Comparison of ENCODE assay signal across 8 cellular contexts in the genomic region with DNA sequence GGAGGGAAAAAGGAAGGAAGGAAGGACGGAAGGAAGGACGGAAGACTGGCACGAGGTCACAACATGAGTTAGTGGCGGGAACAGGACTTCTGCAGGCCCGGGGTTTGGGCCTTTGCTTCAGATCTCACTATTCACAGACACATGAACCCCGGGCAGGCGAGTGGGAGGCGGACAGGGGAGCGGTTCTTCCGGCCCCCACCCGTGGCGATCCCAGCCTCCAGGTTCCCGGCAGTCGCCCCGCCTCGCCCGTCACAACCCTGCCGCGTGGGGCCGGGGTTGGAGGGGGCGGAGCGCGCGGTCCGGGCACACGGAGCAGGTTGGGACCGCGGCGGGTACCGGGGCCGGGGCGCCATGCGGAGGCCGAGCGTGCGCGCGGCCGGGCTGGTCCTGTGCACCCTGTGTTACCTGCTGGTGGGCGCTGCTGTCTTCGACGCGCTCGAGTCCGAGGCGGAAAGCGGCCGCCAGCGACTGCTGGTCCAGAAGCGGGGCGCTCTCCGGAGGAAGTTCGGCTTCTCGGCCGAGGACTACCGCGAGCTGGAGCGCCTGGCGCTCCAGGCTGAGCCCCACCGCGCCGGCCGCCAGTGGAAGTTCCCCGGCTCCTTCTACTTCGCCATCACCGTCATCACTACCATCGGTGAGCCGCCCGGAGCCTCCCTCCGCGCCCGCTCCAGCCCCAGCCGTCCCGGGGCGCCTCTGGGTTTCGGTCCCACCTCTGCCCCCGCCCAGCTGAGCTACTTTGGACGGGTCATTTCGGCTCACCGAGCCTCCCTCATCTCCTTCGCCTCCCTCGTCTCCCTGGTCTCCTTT. TPM values are rescaled to one million over a fixed set of nuclear protein-coding genes. Genes with fewer than 3 reads are reported as not detected.
A peak's percentile ranks its signal among the peaks of the same experiment; 100 is the strongest.
DNase-seq lines count a peak whose midpoint lies in the region; ATAC-seq and TF ChIP-seq lines count a peak whose summit lies in the region.

A gene (plus strand): TSS at position 306 of the 807 bp plus-strand sequence. CDS start 46 bp downstream, at position 352.

- H3K27me3 ChIP-seq in breast epithelium (no peaks in the 10 kb centered on the region), left lung (peaks cover 0 to 41% of the 10 kb centered on the region in 2 donors)

- H3K4me1 ChIP-seq in breast epithelium (peaks cover 0 to 10% of the 10 kb centered on the region in 2 donors), left lung (peaks cover 20 to 25% of the 10 kb centered on the region in 2 donors)

- H3K36me3 Mint-ChIP-seq in T-helper 1 cell treated with Interleukin-12 subunit alpha and Interleukin-12 subunit beta and Interleukin-4 antibody, amounts not matched to agents 30 μg/mL and 1 μg/mL, for 36 hours (ENCODE audit: low read depth) = no peaks in the 10 kb centered on the region

- H3K27ac ChIP-seq in breast epithelium = peak within 1 kb of the TSS; percentile 67 to 89
- H3K27ac ChIP-seq in left lung = no peak within 1 kb of the TSS

- H3K9me3 Mint-ChIP-seq in T-helper 1 cell treated with Interleukin-12 subunit alpha and Interleukin-12 subunit beta and Interleukin-4 antibody, amounts not matched to agents 30 μg/mL and 1 μg/mL, for 36 hours = no peaks in the 10 kb centered on the region

- H3K9me3 ChIP-seq in breast epithelium (no peaks in the 10 kb centered on the region), left lung (no peaks in the 10 kb centered on the region)

- TF ChIP-seq POLR2A in breast epithelium (IDR thresholded peaks at IDR 0.05) = no peak

- DNase-seq in EL (peak; percentile 45), breast epithelium (ENCODE audit: low spot score in 2 of 2) (peak in 1 of 2 donors; percentile 28), left lung (peak in 1 of 2 donors; percentile 81), COLO829 (ENCODE audit: low spot score) (no peak), GM19240 (ENCODE audit: insufficient read length, low spot score) (no peak)
- peak; percentile 17 to 41 (median 31) for DNase-seq in stimulated activated CD4-positive, alpha-beta T cell treated with anti-CD3 and anti-CD28 coated beads, TNF-alpha, amount 100 ng/mL, for 48 hours (ENCODE audit: low read depth in 3 of 3)

- peak within 1 kb of the TSS; percentile 80 for H3K4me3 Mint-ChIP-seq in T-helper 1 cell treated with Interleukin-12 subunit alpha and Interleukin-12 subunit beta and Interleukin-4 antibody, amounts not matched to agents 30 μg/mL and 1 μg/mL, for 36 hours

- TF ChIP-seq CTCF in breast epithelium (IDR thresholded peaks at IDR 0.05) (no peak), left lung (IDR thresholded peaks at IDR 0.05) (no peak)

- peak within 1 kb of the TSS; percentile 24 for H3K27ac Mint-ChIP-seq in T-helper 1 cell treated with Interleukin-12 subunit alpha and Interleukin-12 subunit beta and Interleukin-4 antibody, amounts not matched to agents 30 μg/mL and 1 μg/mL, for 36 hours

- ATAC-seq in left lung = peak; percentile 45
- no peak for ATAC-seq in GM19455 (IDR thresholded peaks at IDR 0.05; ENCODE audit: unreplicated experiment)

- H3K27me3 Mint-ChIP-seq in T-helper 1 cell treated with Interleukin-12 subunit alpha and Interleukin-12 subunit beta and Interleukin-4 antibody, amounts not matched to agents 30 μg/mL and 1 μg/mL, for 36 hours (ENCODE audit: low read depth) = peaks cover 27% of the 10 kb centered on the region

- H3K4me3 ChIP-seq in breast epithelium (peak within 1 kb of the TSS; percentile 59 to 90 (median 64)), left lung (peak within 1 kb of the TSS; percentile 35 to 39)

- peaks cover 9% of the 10 kb centered on the region for H3K4me1 Mint-ChIP-seq in T-helper 1 cell treated with Interleukin-12 subunit alpha and Interleukin-12 subunit beta and Interleukin-4 antibody, amounts not matched to agents 30 μg/mL and 1 μg/mL, for 36 hours (ENCODE audit: low read depth)

- intact Hi-C loops in breast epithelium (cut with DNase I; ENCODE audit: low total_unique reads) = no loop called here
- intact Hi-C loops in left lung (cut with DNase I) = no loop called here

- no peaks in the 10 kb centered on the region for H3K36me3 ChIP-seq in breast epithelium
- no peaks in the 10 kb centered on the region for H3K36me3 ChIP-seq in left lung

RNA-seq across cellular contexts. Expression of the gene that starts here (rescaled TPM):
- total RNA-seq in breast epithelium = 1 to 10 TPM; 5.0 to 7.3 (median 5.6) TPM
- total RNA-seq in left lung = 1 to 10 TPM; 1.8 to 3.1 TPM

Comparison
In these comparisons a context has a peak if more than half of its experiments do, and no peak if none do; other contexts are left out.
1. DNase-seq: peak in EL (single experiment) and stimulated activated CD4-positive, alpha-beta T cell treated with anti-CD3 and anti-CD28 coated beads, TNF-alpha, amount 100 ng/mL, for 48 hours (3 of 3); none in COLO829 (single experiment) and GM19240 (single experiment).
2. H3K27ac ChIP-seq: peak in breast epithelium (2 of 2); none in left lung (0 of 2).